In genomic region chr17:44968225-44969143, GRCh38 we compare ENCODE assay signal across 8 cellular contexts. TPM values are rescaled to one million over a fixed set of nuclear protein-coding genes. Genes with fewer than 3 reads are reported as not detected.
A peak's percentile ranks its signal among the peaks of the same experiment; 100 is the strongest.
DNase-seq lines count a peak whose midpoint lies in the region; ATAC-seq lines count a peak whose summit lies in the region.

TSS of gene C1QL1 (minus strand) at chr17:44968303. CDS start at chr17:44968048, 255 bp downstream.

- peaks cover 53 to 58% of the 10 kb centered on the region in 2 donors for H3K27me3 Mint-ChIP-seq in effector memory CD8-positive, alpha-beta T cell

- no peak within 1 kb of the TSS for H4K5ac ChIP-seq in mesendoderm (ENCODE audit: low read length)

- no peak within 1 kb of the TSS for H3K4ac ChIP-seq in mesendoderm (ENCODE audit: low read depth, low read length)

- peak within 1 kb of the TSS; percentile 62 for H3K56ac ChIP-seq in mesendoderm (ENCODE audit: low read length)

- H3K36me3 ChIP-seq in mesendoderm (ENCODE audit: control insufficient read depth, insufficient read depth, low read length), result no peaks in the 10 kb centered on the region

- H3K79me1 ChIP-seq in mesendoderm (ENCODE audit: low read length), result no peaks in the 10 kb centered on the region

- H3K4me1 Mint-ChIP-seq in effector memory CD8-positive, alpha-beta T cell (ENCODE audit: low read depth in 2 of 2), result peaks cover 14 to 24% of the 10 kb centered on the region in 2 donors

- H3K27ac ChIP-seq in mesendoderm (ENCODE audit: low read depth, low read length), result no peak within 1 kb of the TSS

- no peak within 1 kb of the TSS for H3K18ac ChIP-seq in mesendoderm (ENCODE audit: low read length)

- H3K4me3 ChIP-seq in mesendoderm (ENCODE audit: low read length), result peak within 1 kb of the TSS; percentile 1

- peaks cover 11% of the 10 kb centered on the region for H3K4me1 ChIP-seq in mesendoderm (ENCODE audit: control insufficient read depth, low read depth, low read length)

- WGBS in mesendoderm (ENCODE audit: extremely low coverage, insufficient coverage, low lambda C conversion rate), result no CpG with 5 or more reads among the region's 81 CpGs

- peak; percentile 88 for DNase-seq in Ammon's horn (ENCODE audit: low spot score)
- DNase-seq in NCI-H774 (lab: John Stamatoyannopoulos, UW), result peak; percentile 94
- peak; percentile 95 for DNase-seq in activated CD8-positive, alpha-beta memory T cell treated with anti-CD3 and anti-CD28 coated beads for 24 hours
- peak; percentile 65 to 75 (median 66) for DNase-seq in effector memory CD8-positive, alpha-beta T cell
- peak; percentile 96 for DNase-seq in mesendoderm
- DNase-seq in stimulated activated CD8-positive, alpha-beta memory T cell treated with anti-CD3 and anti-CD28 coated beads, Interleukin-12 subunit alpha, Interleukin-12 subunit beta, amount 100 ng/mL, for 1 hour (ENCODE audit: low read depth), result peak; percentile 74

- no peak within 1 kb of the TSS for H2AK5ac ChIP-seq in mesendoderm (ENCODE audit: low read length)

- H2BK120ac ChIP-seq in mesendoderm (ENCODE audit: low read depth, low read length), result no peak within 1 kb of the TSS

- H3K9ac ChIP-seq in mesendoderm (ENCODE audit: low read length), result peak within 1 kb of the TSS; percentile 47

- H3K79me2 ChIP-seq in mesendoderm (ENCODE audit: control insufficient read depth, insufficient read depth, low read length), result no peaks in the 10 kb centered on the region

- peak within 1 kb of the TSS; percentile 91 for H3K23ac ChIP-seq in mesendoderm (ENCODE audit: low read length)

- peak within 1 kb of the TSS; percentile 10 for H3K4me2 ChIP-seq in mesendoderm (ENCODE audit: low read length)

- H2BK5ac ChIP-seq in mesendoderm (ENCODE audit: low read length), result no peak within 1 kb of the TSS

- H3K9me3 Mint-ChIP-seq in effector memory CD8-positive, alpha-beta T cell, result no peaks in the 10 kb centered on the region

- peak; percentile 86 for ATAC-seq in GM19328 (IDR thresholded peaks at IDR 0.05; ENCODE audit: unreplicated experiment)
- peak; percentile 74 for ATAC-seq in HG03521 (IDR thresholded peaks at IDR 0.05; ENCODE audit: unreplicated experiment)
- ATAC-seq in effector memory CD8-positive, alpha-beta T cell (replicated peaks), result peak; percentile 95

- H2BK15ac ChIP-seq in mesendoderm (replicated peaks; ENCODE audit: low read depth), result no peak within 1 kb of the TSS

- H3K36me3 Mint-ChIP-seq in effector memory CD8-positive, alpha-beta T cell (ENCODE audit: insufficient read depth), result no peaks in the 10 kb centered on the region

- H4K8ac ChIP-seq in mesendoderm (ENCODE audit: low read depth, low read length), result no peak within 1 kb of the TSS

- peak within 1 kb of the TSS; percentile 58 to 62 for H3K4me3 Mint-ChIP-seq in effector memory CD8-positive, alpha-beta T cell

- peaks cover 27% of the 10 kb centered on the region for H3K27me3 ChIP-seq in mesendoderm (ENCODE audit: insufficient read depth, low read length, poor library complexity)

- H3K27ac Mint-ChIP-seq in effector memory CD8-positive, alpha-beta T cell, result peak within 1 kb of the TSS in 1 of 2 donors; percentile 1

RNA-seq across cellular contexts. Expression of gene C1QL1, which starts in this region (rescaled TPM):
- polyA plus RNA-seq in mesendoderm (2013, experiment 1 of 2), result 3.5 TPM
- polyA plus RNA-seq in mesendoderm (2013, experiment 2 of 2), result 3.5 TPM
